Comparison of ENCODE assay signal across 26 cellular contexts in the genomic region with DNA sequence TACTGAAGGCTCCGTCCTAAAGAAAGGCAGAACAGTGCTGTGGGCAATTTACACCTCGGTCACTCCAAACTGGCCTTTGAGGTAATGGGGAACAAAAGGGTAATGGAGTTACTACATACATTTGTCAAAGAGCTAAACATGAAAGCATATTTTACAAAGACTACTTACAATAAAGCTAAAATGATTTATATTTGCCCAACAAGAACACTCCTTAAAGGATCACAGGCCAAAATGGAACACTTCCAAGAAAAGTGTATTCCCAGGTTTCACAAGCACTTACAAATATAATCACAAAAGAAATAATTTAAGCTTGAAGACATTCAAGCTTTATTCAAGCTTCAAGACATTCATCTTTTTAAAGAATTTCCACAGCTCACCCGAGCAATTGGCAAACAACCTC. TPM values are rescaled to one million over a fixed set of nuclear protein-coding genes. Genes with fewer than 3 reads are reported as not detected.
"Had no signal": no experiment of that assay in that cellular context is flagged by ENCODE, and none has a peak within 500 bp of the region (broad histone marks: within the 10 kb centered on the region; RNA-seq: fewer than 3 reads in every experiment).

No MANE protein-coding gene starts in this region.

- H3K9me3 Mint-ChIP-seq: natural killer cell treated with Interleukin-12 subunit alpha and Interleukin-12 subunit beta and Interleukin-15 and Interleukin-18, amount 100 ng/mL, for 72 hours; neural crest cell; stimulated activated memory B cell treated with anti-CD40 and anti-IgM and Interleukin-4, amounts not matched to agents 10 μg/mL and 1 μg/mL and 100 μg/mL, for 72 hours; stimulated activated naive CD8-positive, alpha-beta T cell treated with anti-CD3 and anti-CD28 coated beads, Interleukin-15, amount 100 ng/mL, for 72 hours; type B pancreatic cell had no signal

- H3K4me3 ChIP-seq: hepatocyte, left ventricle myocardium inferior, lung, mucosa of descending colon, right atrium auricular region, right lobe of liver, smooth muscle cell, tibial nerve, uterus had no signal

- H3K27ac ChIP-seq: hepatocyte, left ventricle myocardium inferior, parathyroid adenoma, right atrium auricular region, right lobe of liver, tibial nerve, uterus had no signal

- DNase-seq: islet precursor cell; left ventricle myocardium inferior; mesendoderm; midbrain; mucosa of descending colon; naive thymus-derived CD4-positive, alpha-beta T cell; nucleus accumbens; right lobe of liver; stimulated activated CD4-positive, alpha-beta T cell treated with anti-CD3 and anti-CD28 coated beads, Interleukin-1b, Interleukin-23, amount 100 ng/mL, for 48 hours; stimulated activated CD4-positive, alpha-beta T cell treated with anti-CD3 and anti-CD28 coated beads, Interleukin-2, amount 100 ng/mL, for 48 hours; stimulated activated CD4-positive, alpha-beta T cell treated with anti-CD3 and anti-CD28 coated beads, Interleukin-4, amount 100 ng/mL, for 4 hours; stimulated activated CD8-positive, alpha-beta memory T cell treated with anti-CD3 and anti-CD28 coated beads, Interleukin-4, amount 100 ng/mL, for 48 hours; stimulated activated naive CD4-positive, alpha-beta T cell treated with Interleukin-2 at 50 U/mL for 16 hours; stimulated activated naive CD8-positive, alpha-beta T cell treated with anti-CD3 and anti-CD28 coated beads, Interleukin-15, amount 100 ng/mL, for 72 hours; substantia nigra; uterus had no signal

- H3K4me1 Mint-ChIP-seq: naive thymus-derived CD4-positive, alpha-beta T cell; stimulated activated memory B cell treated with anti-CD40 and anti-IgM and Interleukin-4, amounts not matched to agents 10 μg/mL and 1 μg/mL and 100 μg/mL, for 72 hours; stimulated activated naive CD8-positive, alpha-beta T cell treated with anti-CD3 and anti-CD28 coated beads, Interleukin-15, amount 100 ng/mL, for 72 hours had no signal

- H3K27me3 ChIP-seq: hepatocyte, right atrium auricular region, right lobe of liver, tibial nerve, uterus had no signal

- H3K36me3 Mint-ChIP-seq: natural killer cell treated with Interleukin-12 subunit alpha and Interleukin-12 subunit beta and Interleukin-15 and Interleukin-18, amount 100 ng/mL, for 72 hours; type B pancreatic cell had no signal

- H3K36me3 ChIP-seq: left ventricle myocardium inferior, right atrium auricular region, right lobe of liver, tibial nerve, uterus had no signal

- H3K9me3 ChIP-seq: left ventricle myocardium inferior, mucosa of descending colon, right atrium auricular region, right lobe of liver, tibial nerve, uterus had no signal

- H3K4me3 Mint-ChIP-seq: naive thymus-derived CD4-positive, alpha-beta T cell; natural killer cell treated with Interleukin-12 subunit alpha and Interleukin-12 subunit beta and Interleukin-15 and Interleukin-18, amount 100 ng/mL, for 72 hours; neural crest cell; stimulated activated memory B cell treated with anti-CD40 and anti-IgM and Interleukin-4, amounts not matched to agents 10 μg/mL and 1 μg/mL and 100 μg/mL, for 72 hours; stimulated activated naive CD8-positive, alpha-beta T cell treated with anti-CD3 and anti-CD28 coated beads, Interleukin-15, amount 100 ng/mL, for 72 hours; type B pancreatic cell had no signal

- H3K27me3 Mint-ChIP-seq: naive thymus-derived CD4-positive, alpha-beta T cell; natural killer cell treated with Interleukin-12 subunit alpha and Interleukin-12 subunit beta and Interleukin-15 and Interleukin-18, amount 100 ng/mL, for 72 hours; stimulated activated memory B cell treated with anti-CD40 and anti-IgM and Interleukin-4, amounts not matched to agents 10 μg/mL and 1 μg/mL and 100 μg/mL, for 72 hours; stimulated activated naive CD8-positive, alpha-beta T cell treated with anti-CD3 and anti-CD28 coated beads, Interleukin-15, amount 100 ng/mL, for 72 hours had no signal

- H3K27ac Mint-ChIP-seq: naive thymus-derived CD4-positive, alpha-beta T cell; natural killer cell treated with Interleukin-12 subunit alpha and Interleukin-12 subunit beta and Interleukin-15 and Interleukin-18, amount 100 ng/mL, for 72 hours; stimulated activated memory B cell treated with anti-CD40 and anti-IgM and Interleukin-4, amounts not matched to agents 10 μg/mL and 1 μg/mL and 100 μg/mL, for 72 hours; stimulated activated naive CD8-positive, alpha-beta T cell treated with anti-CD3 and anti-CD28 coated beads, Interleukin-15, amount 100 ng/mL, for 72 hours; type B pancreatic cell had no signal

- H3K4me1 ChIP-seq: left ventricle myocardium inferior, parathyroid adenoma, right atrium auricular region, right lobe of liver, uterus had no signal

RNA-seq across cellular contexts. Expression of gene C17orf67, which starts 29.3 kb away (rescaled TPM):
- total RNA-seq: smooth muscle cell had no signal
